12 cellular contexts compared by ENCODE assay signal in the genomic region with DNA sequence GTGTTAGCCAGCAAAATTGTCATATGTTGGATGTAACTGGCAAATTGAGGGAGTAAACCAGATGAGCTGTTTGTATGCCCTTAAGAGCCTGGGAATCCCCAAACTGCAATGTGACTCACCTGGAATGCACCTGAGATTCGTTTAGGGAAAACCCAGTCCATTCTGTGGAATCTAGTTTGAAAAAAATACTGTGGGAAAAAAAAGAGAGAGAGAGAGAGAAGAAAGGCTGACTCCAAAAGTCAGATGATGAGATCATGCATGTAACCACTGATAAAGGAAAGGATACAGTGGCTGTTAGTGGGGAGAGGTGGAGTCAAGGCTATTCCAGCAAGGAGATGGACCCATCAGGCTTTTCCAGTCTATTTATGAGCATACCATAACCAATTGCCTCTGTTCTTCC. TPM values are rescaled to one million over a fixed set of nuclear protein-coding genes. Genes with fewer than 3 reads are reported as not detected.
A peak's percentile ranks its signal among the peaks of the same experiment; 100 is the strongest.
DNase-seq lines count a peak whose midpoint lies in the region; TF ChIP-seq lines count a peak whose summit lies in the region.
"Had no signal": no experiment of that assay in that cellular context is flagged by ENCODE, and none has a peak within 500 bp of the region (broad histone marks: within the 10 kb centered on the region; RNA-seq: fewer than 3 reads in every experiment).

No MANE protein-coding gene starts in this region.

- no peak overlapping the region for H2AK5ac ChIP-seq in trophoblast cell (ENCODE audit: low read length)

- peak; percentile 59 for DNase-seq in NCI-H345 (lab: John Stamatoyannopoulos, UW)
- no peak for DNase-seq in NCI-H345 treated with DMSO at 0.1 percent for 48 hours (lab: John Stamatoyannopoulos, UW; ENCODE audit: unreplicated experiment)
- DNase-seq in MCF 10A (ENCODE audit: unreplicated experiment) = peak; percentile 70
- DNase-seq in trophoblast cell = peak; percentile 38 to 46
- no peak for DNase-seq in GM10266 (ENCODE audit: extremely low spot score)
- DNase-seq in GM19240 (ENCODE audit: insufficient read length, low spot score) = no peak
- no peak for DNase-seq in osteocyte (ENCODE audit: extremely low spot score, unreplicated experiment)
- DNase-seq: activated CD4-positive, alpha-beta T cell treated with anti-CD3 and anti-CD28 coated beads, Interleukin-2, amount 50 U/mL, for 1 hour; cerebellar nuclear complex; heart right ventricle had no signal

- H3K27me3 ChIP-seq in KMS-11 (ENCODE audit: insufficient read depth, low read depth) = no peaks in the 10 kb centered on the region
- no peaks in the 10 kb centered on the region for H3K27me3 ChIP-seq in trophoblast cell (ENCODE audit: insufficient read depth, low read length)

- H3K9ac ChIP-seq in KMS-11 = no peak overlapping the region
- H3K9ac ChIP-seq in trophoblast cell (ENCODE audit: low read length) = no peak overlapping the region

- H3K36me3 ChIP-seq in KMS-11 (ENCODE audit: insufficient read depth) (no peaks in the 10 kb centered on the region), trophoblast cell (ENCODE audit: control insufficient read depth in 1 of 2, insufficient read depth in 2 of 2, low read length in 2 of 2) (no peaks in the 10 kb centered on the region)
- H3K36me3 ChIP-seq: heart right ventricle had no signal

- H4K20me1 ChIP-seq in KMS-11 (ENCODE audit: insufficient read depth) = no peaks in the 10 kb centered on the region

- no peak overlapping the region for H3K18ac ChIP-seq in trophoblast cell (ENCODE audit: low read length)

- no peaks in the 10 kb centered on the region for H3K79me2 ChIP-seq in KMS-11 (ENCODE audit: insufficient read depth, low read depth)
- no peaks in the 10 kb centered on the region for H3K79me2 ChIP-seq in trophoblast cell (ENCODE audit: control insufficient read depth, insufficient read depth, low read length, poor library complexity)

- H3K79me1 ChIP-seq in trophoblast cell (ENCODE audit: low read length) = no peaks in the 10 kb centered on the region

- POLR2A ChIA-PET in MCF 10A (lab: Yijun Ruan, JAX) = interaction anchor here (1.2 kb wide), 1 partner anchor 48 kb away, joined by 3 read pairs; no protein-coding TSS in a partner anchor

- no CpG with 5 or more reads among the region's 1 CpG for WGBS in trophoblast cell (ENCODE audit: extremely low coverage, insufficient coverage, insufficient read length)

- H3K23ac ChIP-seq in trophoblast cell (ENCODE audit: low read length) = no peak overlapping the region

- H3K4me1 Mint-ChIP-seq in MCF 10A (ENCODE audit: insufficient read depth, unreplicated experiment) (peaks cover 7% of the 10 kb centered on the region), osteocyte (ENCODE audit: unreplicated experiment) (peaks cover 2% of the 10 kb centered on the region)

- H3K4me3 ChIP-seq in KMS-11 (IDR thresholded peaks at IDR 0.05; ENCODE audit: insufficient read depth, low read depth, low read length) = no peak overlapping the region
- H3K4me3 ChIP-seq in trophoblast cell (ENCODE audit: low read depth, low read length) = no peak overlapping the region
- H3K4me3 ChIP-seq: heart right ventricle, skin epidermis had no signal

- no peak overlapping the region for H4K12ac ChIP-seq in trophoblast cell (ENCODE audit: low read depth, low read length)

- no peak overlapping the region for H3K4ac ChIP-seq in trophoblast cell (ENCODE audit: low read depth, low read length)

- peaks cover 59% of the 10 kb centered on the region for H3K27me3 Mint-ChIP-seq in MCF 10A (ENCODE audit: insufficient read depth, unreplicated experiment)
- H3K27me3 Mint-ChIP-seq in osteocyte (ENCODE audit: unreplicated experiment) = peaks cover 8% of the 10 kb centered on the region

- TF ChIP-seq CTCF in KMS-11 (conservative IDR thresholded peaks at IDR 0.05; ENCODE audit: low read depth, low read length) (no peak), MCF 10A (IDR thresholded peaks at IDR 0.05; ENCODE audit: unreplicated experiment) (no peak), GM10266 (IDR thresholded peaks at IDR 0.05; ENCODE audit: control insufficient read depth, insufficient read depth, low read depth, missing control alignments) (no peak), osteocyte (IDR thresholded peaks at IDR 0.05) (no peak)

- peaks cover 60% of the 10 kb centered on the region for H3K4me1 ChIP-seq in KMS-11 (ENCODE audit: low read depth, poor library complexity, severe bottlenecking)
- peaks cover 3 to 9% of the 10 kb centered on the region in 2 experiments for H3K4me1 ChIP-seq in trophoblast cell (ENCODE audit: control insufficient read depth in 1 of 2, insufficient read depth in 2 of 2, low read length in 2 of 2)
- H3K4me1 ChIP-seq: heart right ventricle had no signal

- CTCF ChIA-PET in MCF 10A (lab: Yijun Ruan, JAX) = interaction anchor here (0.5 kb wide), 1 partner anchor 330 kb away, joined by 3 read pairs; no protein-coding TSS in a partner anchor

- H3K36me3 Mint-ChIP-seq in MCF 10A (ENCODE audit: insufficient read depth, unreplicated experiment) (no peaks in the 10 kb centered on the region), osteocyte (ENCODE audit: unreplicated experiment) (no peaks in the 10 kb centered on the region)

- H3K14ac ChIP-seq in trophoblast cell (ENCODE audit: low read length) = no peak overlapping the region

- H3K9me3 Mint-ChIP-seq in MCF 10A (ENCODE audit: unreplicated experiment) (no peaks in the 10 kb centered on the region), osteocyte (ENCODE audit: unreplicated experiment) (peaks cover 4% of the 10 kb centered on the region)

- intact Hi-C loops in MCF 10A (cut with micrococcal nuclease) = no loop called here

- no peak overlapping the region for H4K91ac ChIP-seq in trophoblast cell (ENCODE audit: low read depth, low read length)

- no TSS peak for BruUV-seq in MCF 10A (replicated peaks; lab: Mats Ljungman, UMichigan)

- H2AFZ ChIP-seq in KMS-11 (ENCODE audit: low read depth) (no peak overlapping the region), trophoblast cell (ENCODE audit: insufficient read depth, low read length, poor library complexity) (no peak overlapping the region)

- peak overlapping the region; percentile 38; the same call in 1 of the 2 replicates for H3K4me2 ChIP-seq in KMS-11
- no peak overlapping the region for H3K4me2 ChIP-seq in trophoblast cell (ENCODE audit: low read length)

- no peak overlapping the region for H2BK12ac ChIP-seq in trophoblast cell (ENCODE audit: low read length)

- H3K4me3 Mint-ChIP-seq in MCF 10A (ENCODE audit: unreplicated experiment) = no peak overlapping the region
- no peak overlapping the region for H3K4me3 Mint-ChIP-seq in osteocyte (ENCODE audit: unreplicated experiment)

- peak overlapping the region; percentile 61; the same call in 1 of the 2 replicates for H3K27ac ChIP-seq in KMS-11
- peak overlapping the region; percentile 53 for H3K27ac ChIP-seq in trophoblast cell (ENCODE audit: low read depth, low read length)
- H3K27ac ChIP-seq: heart right ventricle had no signal

- H4K8ac ChIP-seq in trophoblast cell (ENCODE audit: low read depth, low read length) = no peak overlapping the region

- no peak overlapping the region for H2BK5ac ChIP-seq in trophoblast cell (ENCODE audit: low read depth, low read length, poor library complexity)

- no peak overlapping the region for H2BK120ac ChIP-seq in trophoblast cell (ENCODE audit: insufficient read depth, low read length, poor library complexity)

- no peaks in the 10 kb centered on the region for H3K9me3 ChIP-seq in trophoblast cell (ENCODE audit: insufficient read depth, low read depth, low read length)
- H3K9me3 ChIP-seq: heart right ventricle had no signal

- H3K27ac Mint-ChIP-seq in MCF 10A (ENCODE audit: low read depth, unreplicated experiment) (no peak overlapping the region), osteocyte (ENCODE audit: unreplicated experiment) (no peak overlapping the region)

RNA-seq across cellular contexts. Expression of a gene that starts 48.5 kb away (rescaled TPM):
- total RNA-seq in MCF 10A (2022) (28.3 and 29.3 TPM in 2 replicates), osteocyte (1.2 and 1.4 TPM in 2 replicates)
- polyA plus RNA-seq in trophoblast cell (2013) = 5.2 and 5.3 TPM in 2 replicates

Comparison
In these comparisons a context has a peak if more than half of its experiments do, and no peak if none do; other contexts are left out.
1. DNase-seq: peak in NCI-H345 (single experiment), MCF 10A (single experiment) and trophoblast cell (2 of 2); none in NCI-H345 treated with DMSO at 0.1 percent for 48 hours (single experiment), GM10266 (single experiment), GM19240 (single experiment) and osteocyte (single experiment).
2. RNA of a gene that starts 48.5 kb away (total RNA-seq): 28.3 to 29.3 TPM in MCF 10A; 1.2 to 1.4 TPM in osteocyte; every median in the first group is over 10 times any median in the second.